22 cellular contexts compared by ENCODE assay signal in the genomic region with DNA sequence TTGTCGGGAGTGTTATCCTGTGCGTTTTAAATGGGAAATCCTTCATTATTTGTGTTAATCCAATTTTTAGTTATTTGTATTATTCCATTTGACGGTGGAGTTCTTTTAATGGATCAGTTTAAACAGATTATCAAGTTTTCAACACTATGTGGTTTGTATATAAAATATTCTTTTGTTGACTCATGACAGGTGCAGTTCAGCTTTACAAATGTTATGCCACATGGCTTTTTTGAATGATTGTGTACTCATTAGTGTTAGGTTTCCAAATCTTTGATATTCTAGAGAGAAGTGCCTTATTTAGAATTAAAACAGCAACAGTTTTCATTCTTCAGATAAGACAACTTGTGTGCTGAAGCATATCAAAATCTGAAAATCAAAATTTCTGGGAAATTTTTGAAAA. TPM values are rescaled to one million over a fixed set of nuclear protein-coding genes. Genes with fewer than 3 reads are reported as not detected.
A peak's percentile ranks its signal among the peaks of the same experiment; 100 is the strongest.
DNase-seq lines count a peak whose midpoint lies in the region; ATAC-seq and TF ChIP-seq lines count a peak whose summit lies in the region.
"Had no signal": no experiment of that assay in that cellular context is flagged by ENCODE, and none has a peak within 500 bp of the region (broad histone marks: within the 10 kb centered on the region; RNA-seq: fewer than 3 reads in every experiment).

No MANE protein-coding gene starts in this region.

- H3K36me3 Mint-ChIP-seq in glutamatergic neuron (ENCODE audit: unreplicated experiment) (no peaks in the 10 kb centered on the region), mesothelial cell of epicardium (no peaks in the 10 kb centered on the region)
- H3K36me3 Mint-ChIP-seq: activated naive CD8-positive, alpha-beta T cell; WTC11 had no signal

- H3K4me3 Mint-ChIP-seq in glutamatergic neuron (ENCODE audit: unreplicated experiment): peak overlapping the region; percentile 96
- no peak overlapping the region for H3K4me3 Mint-ChIP-seq in mesothelial cell of epicardium
- H3K4me3 Mint-ChIP-seq: activated CD4-positive, alpha-beta memory T cell treated with anti-CD3 and anti-CD28 coated beads, Interleukin-2, amount 10 ng/mL, durations not matched to agents 7 days and 5 days; activated T-cell treated with anti-CD3 and anti-CD28 coated beads, Interleukin-2, amount 50 U/mL, for 72 hours; H9; T-helper 1 cell treated with Interleukin-12 subunit alpha and Interleukin-12 subunit beta and Interleukin-4 antibody, amounts not matched to agents 30 μg/mL and 1 μg/mL, for 36 hours had no signal

- peaks cover 5% of the 10 kb centered on the region for H3K27me3 Mint-ChIP-seq in glutamatergic neuron (ENCODE audit: unreplicated experiment)
- H3K27me3 Mint-ChIP-seq in mesothelial cell of epicardium (ENCODE audit: low read depth): peaks cover 32% of the 10 kb centered on the region
- H3K27me3 Mint-ChIP-seq: activated naive CD8-positive, alpha-beta T cell had no signal

- no peaks in the 10 kb centered on the region for H3K36me3 ChIP-seq in testis (ENCODE audit: low read depth, missing control alignments)
- no peaks in the 10 kb centered on the region for H3K36me3 ChIP-seq in aorta (ENCODE audit: control insufficient read depth in 1 of 2, insufficient read depth in 2 of 2, low read length in 1 of 2)
- H3K36me3 ChIP-seq: BLaER1 treated with 17β-estradiol and CSF1 and Interleukin-3, amounts not matched to agents 10 nM and 100 nM; breast epithelium; prostate gland; transverse colon had no signal

- intact Hi-C loops in testis (cut with DNase I; ENCODE audit: low total_unique reads) (no loop called here), aorta (cut with DNase I) (loop anchor here (2.0 to 5.0 kb wide), 2 partner anchors 53 to 66 kb away; no protein-coding TSS in a partner anchor)

- H3K27ac Mint-ChIP-seq in glutamatergic neuron (ENCODE audit: unreplicated experiment): peak overlapping the region; percentile 34
- no peak overlapping the region for H3K27ac Mint-ChIP-seq in mesothelial cell of epicardium
- H3K27ac Mint-ChIP-seq: activated CD4-positive, alpha-beta memory T cell treated with anti-CD3 and anti-CD28 coated beads, Interleukin-2, amount 10 ng/mL, durations not matched to agents 7 days and 5 days; activated naive CD8-positive, alpha-beta T cell; activated T-cell treated with anti-CD3 and anti-CD28 coated beads, Interleukin-2, amount 50 U/mL, for 72 hours; H9; T-helper 1 cell treated with Interleukin-12 subunit alpha and Interleukin-12 subunit beta and Interleukin-4 antibody, amounts not matched to agents 30 μg/mL and 1 μg/mL, for 36 hours; WTC11 had no signal

- H3K27ac ChIP-seq in testis (peak overlapping the region; percentile 8 to 96), aorta (ENCODE audit: low read depth in 1 of 2, low read length in 2 of 2) (no peak overlapping the region)
- H3K27ac ChIP-seq: BLaER1 treated with 17β-estradiol and CSF1 and Interleukin-3, amounts not matched to agents 10 nM and 100 nM; breast epithelium; prostate gland had no signal

- no peak overlapping the region for H3K4me3 ChIP-seq in testis
- H3K4me3 ChIP-seq in aorta (ENCODE audit: low read length in 2 of 2): no peak overlapping the region
- H3K4me3 ChIP-seq: BLaER1 treated with 17β-estradiol and CSF1 and Interleukin-3, amounts not matched to agents 10 nM and 100 nM; breast epithelium; prostate gland; transverse colon had no signal

- no peaks in the 10 kb centered on the region for H3K27me3 ChIP-seq in testis
- no peaks in the 10 kb centered on the region for H3K27me3 ChIP-seq in aorta (ENCODE audit: control insufficient read depth in 1 of 2, insufficient read depth in 2 of 2, low read length in 1 of 2)

- peaks cover 34% of the 10 kb centered on the region for H3K4me1 Mint-ChIP-seq in glutamatergic neuron (ENCODE audit: low read depth, unreplicated experiment)
- peaks cover 14% of the 10 kb centered on the region for H3K4me1 Mint-ChIP-seq in mesothelial cell of epicardium

- TF ChIP-seq POLR2A in testis (IDR thresholded peaks at IDR 0.05): no peak

- DNase-seq in NCI-H1417 (lab: John Stamatoyannopoulos, UW) (peak in 2 of 3 experiments; percentile 40 to 84), NCI-H1417 treated with DMSO at 0.1 percent for 48 hours (lab: John Stamatoyannopoulos, UW) (no peak), NCI-H526 treated with DMSO at 0.1 percent for 48 hours (lab: John Stamatoyannopoulos, UW) (peak; percentile 95), glutamatergic neuron (no peak), testis (no peak), mesothelial cell of epicardium (ENCODE audit: low spot score in 2 of 2, unreplicated experiment in 2 of 2) (no peak), aorta (no peak)
- no peak for DNase-seq in stimulated activated naive CD4-positive, alpha-beta T cell treated with Interleukin-2 at 50 U/mL for 16 hours (lab: John Stamatoyannopoulos, UW)
- DNase-seq: activated CD4-positive, alpha-beta memory T cell treated with anti-CD3 and anti-CD28 coated beads, Interleukin-2, amount 10 ng/mL, durations not matched to agents 7 days and 5 days; activated T-cell treated with anti-CD3 and anti-CD28 coated beads, Interleukin-2, amount 50 U/mL, for 72 hours; H9; left ventricle myocardium superior; stimulated activated CD4-positive, alpha-beta T cell treated with anti-CD3 and anti-CD28 coated beads, Interleukin-12 subunit alpha, Interleukin-12 subunit beta, amount 100 ng/mL, for 4 hours; transverse colon had no signal

- WGBS in testis, 2 donors: 61 to 66% methylated on average over 3 of the region's 3 CpGs
- 76 to 80% methylated on average over 3 of the region's 3 CpGs for WGBS in aorta, 2 donors

- peaks cover 9% of the 10 kb centered on the region for H3K9me3 Mint-ChIP-seq in glutamatergic neuron (ENCODE audit: unreplicated experiment)
- no peaks in the 10 kb centered on the region for H3K9me3 Mint-ChIP-seq in mesothelial cell of epicardium
- H3K9me3 Mint-ChIP-seq: activated CD4-positive, alpha-beta memory T cell treated with anti-CD3 and anti-CD28 coated beads, Interleukin-2, amount 10 ng/mL, durations not matched to agents 7 days and 5 days; activated T-cell treated with anti-CD3 and anti-CD28 coated beads, Interleukin-2, amount 50 U/mL, for 72 hours; H9; T-helper 1 cell treated with Interleukin-12 subunit alpha and Interleukin-12 subunit beta and Interleukin-4 antibody, amounts not matched to agents 30 μg/mL and 1 μg/mL, for 36 hours; WTC11 had no signal

- ATAC-seq in aorta (ENCODE audit: low FRiP score): no peak
- ATAC-seq: activated T-cell treated with anti-CD3 and anti-CD28 coated beads, Interleukin-2, amount 50 U/mL, for 72 hours; esophagus mucosa; left ventricle myocardium superior; Right ventricle myocardium inferior; WTC11 had no signal

- TF ChIP-seq CTCF in glutamatergic neuron (IDR thresholded peaks at IDR 0.05; ENCODE audit: partially characterized antibody, unreplicated experiment) (no peak), testis (IDR thresholded peaks at IDR 0.05) (no peak), mesothelial cell of epicardium (IDR thresholded peaks at IDR 0.05; ENCODE audit: unreplicated experiment) (no peak)

- H3K9me3 ChIP-seq in testis (no peaks in the 10 kb centered on the region), aorta (ENCODE audit: control insufficient read depth, low read length) (no peaks in the 10 kb centered on the region)
- H3K9me3 ChIP-seq: BLaER1 treated with 17β-estradiol and CSF1 and Interleukin-3, amounts not matched to agents 10 nM and 100 nM; breast epithelium; prostate gland; transverse colon had no signal

- peaks cover 41% of the 10 kb centered on the region for H3K4me1 ChIP-seq in testis
- H3K4me1 ChIP-seq in aorta (ENCODE audit: control insufficient read depth in 1 of 2, insufficient read depth in 2 of 2, low read length in 2 of 2): peaks cover 0 to 4% of the 10 kb centered on the region in 2 donors
- H3K4me1 ChIP-seq: breast epithelium, prostate gland had no signal

RNA-seq across cellular contexts. Expression of gene JAM3, which starts 2.4 kb away (rescaled TPM):
- total RNA-seq in glutamatergic neuron (ENCODE audit: unreplicated experiment) (101 TPM), testis (100 to 1,000 TPM; 172 to 188 TPM), mesothelial cell of epicardium (36.2 to 39.3 TPM (median 37.6 TPM) in 3 replicates), aorta (100 to 1,000 TPM in 1 of 2 donors, 10 to 100 TPM in 1; 94.9 to 102 TPM)
- polyA plus RNA-seq in testis (ENCODE audit: insufficient read depth, low read depth, low replicate concordance) (81.0 TPM), aorta (10 to 100 TPM; 22.2 to 56.8 TPM)

Comparison
In these comparisons a context has a peak if more than half of its experiments do, and no peak if none do; other contexts are left out.
1. DNase-seq: peak in NCI-H1417 (2 of 3) and NCI-H526 treated with DMSO at 0.1 percent for 48 hours (single experiment); none in NCI-H1417 treated with DMSO at 0.1 percent for 48 hours (single experiment), glutamatergic neuron (single experiment), testis (single experiment), stimulated activated naive CD4-positive, alpha-beta T cell treated with Interleukin-2 at 50 U/mL for 16 hours (single experiment), mesothelial cell of epicardium (0 of 2) and aorta (0 of 2).
2. H3K27ac ChIP-seq: peak in testis (2 of 2); none in aorta (0 of 2).